8 cellular contexts compared by ENCODE assay signal in genomic region chr7:3092468-3092867, GRCh38. TPM values are rescaled to one million over a fixed set of nuclear protein-coding genes. Genes with fewer than 3 reads are reported as not detected.
A peak's percentile ranks its signal among the peaks of the same experiment; 100 is the strongest.
DNase-seq lines count a peak whose midpoint lies in the region; ATAC-seq and TF ChIP-seq lines count a peak whose summit lies in the region.

No MANE protein-coding gene starts in this region.

- no peaks in the 10 kb centered on the region for H3K36me3 ChIP-seq in HAP-1 (replicated peaks)

- no peak for TF ChIP-seq CTCF in RWPE1 (conservative IDR thresholded peaks at IDR 0.05; ENCODE audit: low read depth)

- DNase-seq in activated CD4-positive, alpha-beta T cell treated with anti-CD3 and anti-CD28 coated beads, Interleukin-2, amount 50 U/mL, for 4 hours: peak; percentile 55 to 56
- DNase-seq in left cardiac atrium (peak; percentile 45), RWPE1 (ENCODE audit: low spot score) (no peak), middle frontal gyrus (ENCODE audit: extremely low spot score, low spot score) (no peak), HAP-1 (ENCODE audit: low spot score in 2 of 2) (no peak)
- peak; percentile 61 to 69 for DNase-seq in stimulated activated CD8-positive, alpha-beta memory T cell treated with anti-CD3 and anti-CD28 coated beads, Interleukin-7, amount 100 ng/mL, for 4 hours (ENCODE audit: low read depth in 2 of 2)

- CTCF ChIA-PET in RWPE1 (lab: Yijun Ruan, JAX): interaction anchor here (0.5 to 0.6 kb wide), 5 partner anchors 8 to 1399 kb away, joined by 3 to 5 read pairs (median 3); no protein-coding TSS in a partner anchor

- no peak overlapping the region for H3K4me3 ChIP-seq in HAP-1

- POLR2A ChIA-PET in RWPE1 (lab: Yijun Ruan, JAX; ENCODE audit: low non-redundant PET): no interaction called here

- no peak overlapping the region for H3K27ac ChIP-seq in RWPE1

- no peaks in the 10 kb centered on the region for H3K4me1 ChIP-seq in HAP-1

- H3K9me3 ChIP-seq in HAP-1: no peaks in the 10 kb centered on the region

- H3K27me3 ChIP-seq in HAP-1 (ENCODE audit: low read depth): no peaks in the 10 kb centered on the region

- peak; percentile 78 for ATAC-seq in GM19025 (IDR thresholded peaks at IDR 0.05; ENCODE audit: low read depth, unreplicated experiment)
- ATAC-seq in HG03139 (IDR thresholded peaks at IDR 0.05; ENCODE audit: unreplicated experiment): peak; percentile 61
- ATAC-seq in left cardiac atrium: peak; percentile 34 to 61

- intact Hi-C loops in left cardiac atrium (cut with DNase I): no loop called here

- in situ Hi-C loops in HAP-1 (cut with MboI; ENCODE audit: low sequenced_read_pairs): no loop called here

RNA-seq across cellular contexts. Expression of gene CARD11, which starts 48.8 kb away (rescaled TPM):
- 1 to 10 TPM in 1 of 2 donors, under 1 TPM in 1; 0.42 to 1.3 TPM for total RNA-seq in left cardiac atrium

Comparison
In these comparisons a context has a peak if more than half of its experiments do, and no peak if none do; other contexts are left out.
1. DNase-seq: peak in activated CD4-positive, alpha-beta T cell treated with anti-CD3 and anti-CD28 coated beads, Interleukin-2, amount 50 U/mL, for 4 hours (2 of 2), left cardiac atrium (single experiment) and stimulated activated CD8-positive, alpha-beta memory T cell treated with anti-CD3 and anti-CD28 coated beads, Interleukin-7, amount 100 ng/mL, for 4 hours (2 of 2); none in RWPE1 (single experiment), middle frontal gyrus (single experiment) and HAP-1 (0 of 2).
2. Peak in every context shown above with its lines, with median percentiles within 50 percentile points of each other: ATAC-seq.